ENCODE assay signal across 20 cellular contexts in genomic region chr13:30585748-30586262, GRCh38. TPM values are rescaled to one million over a fixed set of nuclear protein-coding genes. Genes with fewer than 3 reads are reported as not detected.
DNase-seq lines count a peak whose midpoint lies in the region; ATAC-seq, FAIRE-seq and TF ChIP-seq lines count a peak whose summit lies in the region.
"Had no signal": no experiment of that assay in that cellular context is flagged by ENCODE, and none has a peak within 500 bp of the region (broad histone marks: within the 10 kb centered on the region; RNA-seq: fewer than 3 reads in every experiment).

No MANE protein-coding gene starts in this region.

- DNase-seq in GDM1 (lab: John Stamatoyannopoulos, UW) (peak; percentile 65), RWPE2 (ENCODE audit: low spot score) (no peak), epithelial cell of prostate (ENCODE audit: low read depth, low spot score) (peak; percentile 16), dorsolateral prefrontal cortex (no peak), kidney (no peak), inferior parietal cortex (ENCODE audit: extremely low spot score) (no peak)
- no peak for DNase-seq in activated CD4-positive, alpha-beta memory T cell treated with anti-CD3 and anti-CD28 coated beads, Interleukin-2, amount 10 ng/mL, durations not matched to agents 7 days and 5 days
- DNase-seq: activated CD4-positive, alpha-beta T cell treated with anti-CD3 and anti-CD28 coated beads for 48 hours; activated naive CD8-positive, alpha-beta T cell treated with anti-CD3 and anti-CD28 coated beads, Interleukin-2, amount 10 ng/mL, durations not matched to agents 7 days and 5 days; CD8-positive, alpha-beta T cell; colonic mucosa; GOT3; natural killer cell; NCI-H146; NCI-H524 treated with DMSO at 0.1 percent for 48 hours; RPMI8226; testis had no signal

- peak; percentile 67 for ATAC-seq in RWPE2 (ENCODE audit: low read depth)
- ATAC-seq: CD8-positive, alpha-beta T cell; esophagus mucosa; natural killer cell had no signal

- no peak overlapping the region for H3K27ac Mint-ChIP-seq in activated CD4-positive, alpha-beta memory T cell treated with anti-CD3 and anti-CD28 coated beads, Interleukin-2, amount 10 ng/mL, durations not matched to agents 7 days and 5 days
- H3K27ac Mint-ChIP-seq: activated naive CD8-positive, alpha-beta T cell treated with anti-CD3 and anti-CD28 coated beads, Interleukin-2, amount 10 ng/mL, durations not matched to agents 7 days and 5 days; CD8-positive, alpha-beta T cell; IgD-negative memory B cell; natural killer cell had no signal

- TF ChIP-seq CTCF in RWPE2 (IDR thresholded peaks at IDR 0.05; ENCODE audit: poor library complexity, severe bottlenecking): no peak
- no peak for TF ChIP-seq CTCF in dorsolateral prefrontal cortex (IDR thresholded peaks at IDR 0.05 in 54 of 56, conservative IDR thresholded peaks at IDR 0.05 in 2 of 56; ENCODE audit: low read depth in 1 of 56, partially characterized antibody in 56 of 56)
- TF ChIP-seq CTCF in kidney (IDR thresholded peaks at IDR 0.05; ENCODE audit: borderline replicate concordance, extremely low read depth, insufficient read depth): no peak

- H3K9ac ChIP-seq in skeletal muscle satellite cell (ENCODE audit: low read depth, low read length) (no peak overlapping the region), kidney (ENCODE audit: low read length in 2 of 2) (no peak overlapping the region)

- H3K9me3 ChIP-seq in RWPE2 (ENCODE audit: severe bottlenecking) (no peaks in the 10 kb centered on the region), skeletal muscle satellite cell (replicated peaks; ENCODE audit: low read length) (no peaks in the 10 kb centered on the region), kidney (ENCODE audit: control insufficient read depth in 1 of 2, low read length in 2 of 2) (no peaks in the 10 kb centered on the region)
- H3K9me3 ChIP-seq: colonic mucosa, testis had no signal

- no peak overlapping the region for H3K27ac ChIP-seq in RWPE2 (ENCODE audit: poor library complexity, severe bottlenecking)
- peak overlapping the region; percentile 74 for H3K27ac ChIP-seq in epithelial cell of prostate
- H3K27ac ChIP-seq in dorsolateral prefrontal cortex: no peak overlapping the region
- H3K27ac ChIP-seq in kidney (ENCODE audit: low read depth in 2 of 2, low read length in 2 of 2): no peak overlapping the region
- H3K27ac ChIP-seq: colonic mucosa, testis had no signal

- H3K4me1 Mint-ChIP-seq in activated CD4-positive, alpha-beta memory T cell treated with anti-CD3 and anti-CD28 coated beads, Interleukin-2, amount 10 ng/mL, durations not matched to agents 7 days and 5 days: no peaks in the 10 kb centered on the region
- H3K4me1 Mint-ChIP-seq: natural killer cell had no signal

- no peak for FAIRE-seq in kidney (lab: Jason Lieb, UNC)

- peak overlapping the region; percentile 12 for H3K4me2 ChIP-seq in skeletal muscle satellite cell (ENCODE audit: low read length)

- peaks cover 16% of the 10 kb centered on the region for H3K27me3 Mint-ChIP-seq in activated CD4-positive, alpha-beta memory T cell treated with anti-CD3 and anti-CD28 coated beads, Interleukin-2, amount 10 ng/mL, durations not matched to agents 7 days and 5 days
- H3K27me3 Mint-ChIP-seq: IgD-negative memory B cell had no signal

- POLR2A ChIA-PET in activated CD4-positive, alpha-beta memory T cell treated with anti-CD3 and anti-CD28 coated beads, Interleukin-2, amount 10 ng/mL, durations not matched to agents 7 days and 5 days (lab: Charles Lee): no interaction called here

- intact Hi-C loops in dorsolateral prefrontal cortex (cut with DNase I) (no loop called here), kidney (cut with DNase I) (no loop called here)

- CTCF ChIA-PET in activated CD4-positive, alpha-beta memory T cell treated with anti-CD3 and anti-CD28 coated beads, Interleukin-2, amount 10 ng/mL, durations not matched to agents 7 days and 5 days (lab: Charles Lee): no interaction called here

- no peaks in the 10 kb centered on the region for H3K36me3 Mint-ChIP-seq in activated CD4-positive, alpha-beta memory T cell treated with anti-CD3 and anti-CD28 coated beads, Interleukin-2, amount 10 ng/mL, durations not matched to agents 7 days and 5 days (ENCODE audit: low read depth)
- H3K36me3 Mint-ChIP-seq: activated naive CD8-positive, alpha-beta T cell treated with anti-CD3 and anti-CD28 coated beads, Interleukin-2, amount 10 ng/mL, durations not matched to agents 7 days and 5 days; CD8-positive, alpha-beta T cell; natural killer cell had no signal

- no peak overlapping the region for H3K4me3 ChIP-seq in RWPE2 (ENCODE audit: severe bottlenecking)
- no peak overlapping the region for H3K4me3 ChIP-seq in skeletal muscle satellite cell (ENCODE audit: low read length)
- H3K4me3 ChIP-seq in dorsolateral prefrontal cortex: no peak overlapping the region
- H3K4me3 ChIP-seq in kidney (ENCODE audit: low read length in 2 of 2): no peak overlapping the region
- H3K4me3 ChIP-seq: colonic mucosa, testis had no signal

- H3K9me3 Mint-ChIP-seq in activated CD4-positive, alpha-beta memory T cell treated with anti-CD3 and anti-CD28 coated beads, Interleukin-2, amount 10 ng/mL, durations not matched to agents 7 days and 5 days: no peaks in the 10 kb centered on the region
- H3K9me3 Mint-ChIP-seq: activated naive CD8-positive, alpha-beta T cell treated with anti-CD3 and anti-CD28 coated beads, Interleukin-2, amount 10 ng/mL, durations not matched to agents 7 days and 5 days; CD8-positive, alpha-beta T cell; IgD-negative memory B cell; natural killer cell had no signal

- no peak overlapping the region for H3K4me3 Mint-ChIP-seq in activated CD4-positive, alpha-beta memory T cell treated with anti-CD3 and anti-CD28 coated beads, Interleukin-2, amount 10 ng/mL, durations not matched to agents 7 days and 5 days
- H3K4me3 Mint-ChIP-seq: activated naive CD8-positive, alpha-beta T cell treated with anti-CD3 and anti-CD28 coated beads, Interleukin-2, amount 10 ng/mL, durations not matched to agents 7 days and 5 days; CD8-positive, alpha-beta T cell; IgD-negative memory B cell; natural killer cell had no signal

- no peaks in the 10 kb centered on the region for H3K36me3 ChIP-seq in RWPE2 (ENCODE audit: low read depth)
- H3K36me3 ChIP-seq in skeletal muscle satellite cell (ENCODE audit: insufficient read depth, low read length): no peaks in the 10 kb centered on the region
- H3K36me3 ChIP-seq in kidney (ENCODE audit: control insufficient read depth in 1 of 2, insufficient read depth in 2 of 2, low read length in 2 of 2): no peaks in the 10 kb centered on the region
- H3K36me3 ChIP-seq: colonic mucosa had no signal

- H3K4me1 ChIP-seq in RWPE2 (ENCODE audit: insufficient read depth, poor library complexity, severe bottlenecking) (peaks cover 13% of the 10 kb centered on the region), skeletal muscle satellite cell (ENCODE audit: control insufficient read depth, insufficient read depth, low read length) (peaks cover 15% of the 10 kb centered on the region), kidney (ENCODE audit: control insufficient read depth in 1 of 2, insufficient read depth in 1 of 2, low read depth in 1 of 2, low read length in 2 of 2) (no peaks in the 10 kb centered on the region)
- H3K4me1 ChIP-seq: colonic mucosa, testis had no signal

- H3K27me3 ChIP-seq in RWPE2 (ENCODE audit: insufficient read depth, poor library complexity, severe bottlenecking) (no peaks in the 10 kb centered on the region), skeletal muscle satellite cell (ENCODE audit: control insufficient read depth, insufficient read depth, low read length) (no peaks in the 10 kb centered on the region), dorsolateral prefrontal cortex (no peaks in the 10 kb centered on the region)
- H3K27me3 ChIP-seq: colonic mucosa, testis had no signal

RNA-seq across cellular contexts. Expression of gene USPL1, which starts 31.9 kb away (rescaled TPM):
- 12.5 and 13.7 TPM in 2 replicates for total RNA-seq in skeletal muscle satellite cell (2012; rRNA removed)
- total RNA-seq in dorsolateral prefrontal cortex (10 to 100 TPM; 14.6 to 43.5 (median 21.5) TPM), kidney (18.4 TPM)
- 10 to 100 TPM; 19.7 to 21.8 TPM for total RNA-seq in activated CD4-positive, alpha-beta memory T cell treated with anti-CD3 and anti-CD28 coated beads, Interleukin-2, amount 10 ng/mL, durations not matched to agents 7 days and 5 days
- polyA plus RNA-seq in kidney (ENCODE audit: insufficient read depth, low read depth, low replicate concordance): 6.3 TPM

Comparison
In these comparisons a context has a peak if more than half of its experiments do, and no peak if none do; other contexts are left out.
1. DNase-seq: peak in GDM1 (single experiment) and epithelial cell of prostate (single experiment); none in RWPE2 (single experiment), dorsolateral prefrontal cortex (0 of 10), activated CD4-positive, alpha-beta memory T cell treated with anti-CD3 and anti-CD28 coated beads, Interleukin-2, amount 10 ng/mL, durations not matched to agents 7 days and 5 days (single experiment), kidney (single experiment) and inferior parietal cortex (single experiment).